Comparison of ENCODE assay signal across 14 cellular contexts in the genomic region with DNA sequence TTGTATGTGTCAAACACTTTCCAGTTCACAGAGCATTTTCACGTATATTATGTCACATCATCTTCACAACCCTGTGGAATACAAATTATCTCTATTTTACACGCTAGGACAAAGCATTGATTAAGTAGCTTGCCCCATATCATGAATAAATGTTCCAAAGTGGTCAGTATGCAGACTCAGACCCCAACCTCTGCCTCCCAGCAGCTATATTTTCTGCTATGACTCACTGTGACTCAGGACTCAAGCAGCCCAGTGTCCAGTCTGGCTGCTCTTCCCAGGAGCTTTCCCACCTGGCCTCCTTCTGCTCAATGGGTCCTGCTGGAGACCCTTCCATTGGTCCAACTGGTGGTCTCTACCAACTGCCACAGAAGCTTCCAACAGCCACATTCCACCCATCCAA. TPM values are rescaled to one million over a fixed set of nuclear protein-coding genes. Genes with fewer than 3 reads are reported as not detected.
DNase-seq lines count a peak whose midpoint lies in the region; ATAC-seq and TF ChIP-seq lines count a peak whose summit lies in the region.
"Had no signal": no experiment of that assay in that cellular context is flagged by ENCODE, and none has a peak within 500 bp of the region (broad histone marks: within the 10 kb centered on the region; RNA-seq: fewer than 3 reads in every experiment).

No MANE protein-coding gene starts in this region.

- H3K27me3 ChIP-seq in psoas muscle (ENCODE audit: insufficient read depth in 3 of 3, low read length in 2 of 3), result no peaks in the 10 kb centered on the region
- H3K27me3 ChIP-seq: colonic mucosa, suprapubic skin had no signal

- DNase-seq in EH (ENCODE audit: low read depth) (peak; percentile 81), NCI-H226 (peak; percentile 66), chondrocyte (ENCODE audit: low spot score) (no peak), psoas muscle (no peak), natural killer cell (no peak), head of caudate nucleus (no peak)
- DNase-seq in activated naive CD4-positive, alpha-beta T cell treated with anti-CD3 and anti-CD28 coated beads, Interleukin-2, amount 50 U/mL, for 16 hours, result no peak
- no peak for DNase-seq in effector memory CD8-positive, alpha-beta T cell
- DNase-seq: activated naive CD4-positive, alpha-beta T cell treated with Interleukin-2 at 50 U/mL for 16 hours; CD8-positive, alpha-beta memory T cell; colonic mucosa; NCI-H524; retina had no signal

- H3K36me3 ChIP-seq in psoas muscle (ENCODE audit: insufficient read depth in 1 of 2, low read depth in 1 of 2), result no peaks in the 10 kb centered on the region
- H3K36me3 ChIP-seq: colonic mucosa, suprapubic skin had no signal

- intact Hi-C loops in psoas muscle (cut with DNase I) (no loop called here), natural killer cell (cut with micrococcal nuclease) (no loop called here), head of caudate nucleus (cut with DNase I) (no loop called here)

- H3K4me1 Mint-ChIP-seq in chondrocyte (ENCODE audit: low read depth) (peaks cover 16% of the 10 kb centered on the region), natural killer cell (peaks cover 0 to 8% of the 10 kb centered on the region in 2 donors)
- H3K4me1 Mint-ChIP-seq in effector memory CD8-positive, alpha-beta T cell (ENCODE audit: low read depth in 2 of 2), result peaks cover 0 to 2% of the 10 kb centered on the region in 2 donors
- H3K4me1 Mint-ChIP-seq: CD8-positive, alpha-beta memory T cell had no signal

- H3K4me3 ChIP-seq in psoas muscle, result no peak overlapping the region
- H3K4me3 ChIP-seq: colonic mucosa, suprapubic skin had no signal

- H3K4me3 Mint-ChIP-seq in chondrocyte (ENCODE audit: unreplicated experiment) (no peak overlapping the region), natural killer cell (no peak overlapping the region)
- H3K4me3 Mint-ChIP-seq in effector memory CD8-positive, alpha-beta T cell, result no peak overlapping the region
- H3K4me3 Mint-ChIP-seq: CD8-positive, alpha-beta memory T cell had no signal

- no peaks in the 10 kb centered on the region for H3K36me3 Mint-ChIP-seq in chondrocyte (ENCODE audit: low read depth)
- H3K36me3 Mint-ChIP-seq in natural killer cell, result no peaks in the 10 kb centered on the region
- no peaks in the 10 kb centered on the region for H3K36me3 Mint-ChIP-seq in effector memory CD8-positive, alpha-beta T cell (ENCODE audit: insufficient read depth)

- H3K27me3 Mint-ChIP-seq in chondrocyte (ENCODE audit: low read depth), result no peaks in the 10 kb centered on the region
- H3K27me3 Mint-ChIP-seq in natural killer cell (ENCODE audit: low read depth in 2 of 2), result no peaks in the 10 kb centered on the region
- no peaks in the 10 kb centered on the region for H3K27me3 Mint-ChIP-seq in effector memory CD8-positive, alpha-beta T cell
- H3K27me3 Mint-ChIP-seq: CD8-positive, alpha-beta memory T cell had no signal

- peak in 3 of 4 donors; percentile 54 to 74 (median 58) for ATAC-seq in psoas muscle
- no peak for ATAC-seq in natural killer cell
- no peak for ATAC-seq in effector memory CD8-positive, alpha-beta T cell (replicated peaks)

- no peak overlapping the region for H3K27ac ChIP-seq in psoas muscle
- H3K27ac ChIP-seq: colonic mucosa, suprapubic skin had no signal

- H3K27ac Mint-ChIP-seq in chondrocyte (ENCODE audit: unreplicated experiment), result peak overlapping the region; percentile 42
- no peak overlapping the region for H3K27ac Mint-ChIP-seq in natural killer cell
- no peak overlapping the region for H3K27ac Mint-ChIP-seq in effector memory CD8-positive, alpha-beta T cell
- H3K27ac Mint-ChIP-seq: CD8-positive, alpha-beta memory T cell had no signal

- no peaks in the 10 kb centered on the region for H3K9me3 ChIP-seq in psoas muscle
- H3K9me3 ChIP-seq: colonic mucosa, suprapubic skin had no signal

- no peak for TF ChIP-seq CTCF in chondrocyte (IDR thresholded peaks at IDR 0.05)
- no peak for TF ChIP-seq CTCF in psoas muscle (IDR thresholded peaks at IDR 0.05)
- TF ChIP-seq CTCF in natural killer cell (IDR thresholded peaks at IDR 0.05), result no peak

- H3K4me1 ChIP-seq in psoas muscle, result no peaks in the 10 kb centered on the region
- H3K4me1 ChIP-seq: colonic mucosa, suprapubic skin had no signal

- WGBS in psoas muscle, 3 donors, result 42 to 66% (median 50%) methylated on average over 2 of the region's 2 CpGs

- no peaks in the 10 kb centered on the region for H3K9me3 Mint-ChIP-seq in chondrocyte (ENCODE audit: low read depth)
- H3K9me3 Mint-ChIP-seq in natural killer cell, result no peaks in the 10 kb centered on the region
- H3K9me3 Mint-ChIP-seq in effector memory CD8-positive, alpha-beta T cell, result no peaks in the 10 kb centered on the region
- H3K9me3 Mint-ChIP-seq: CD8-positive, alpha-beta memory T cell had no signal

RNA-seq across cellular contexts. Expression of gene RAP1A, which starts 56.0 kb away (rescaled TPM):
- total RNA-seq in chondrocyte, result 53.5 to 64.0 TPM (median 60.5 TPM) in 3 replicates
- 10 to 100 TPM; 63.6 to 94.8 (median 73.8) TPM for total RNA-seq in psoas muscle
- polyA plus RNA-seq in psoas muscle, result 100 to 1,000 TPM in 2 of 3 donors, 10 to 100 TPM in 1; 64.2 to 235 (median 102) TPM
- total RNA-seq in natural killer cell, result 100 to 1,000 TPM in 2 of 3 donors, 10 to 100 TPM in 1; 83.7 to 112 (median 104) TPM

Comparison
In these comparisons a context has a peak if more than half of its experiments do, and no peak if none do; other contexts are left out.
1. DNase-seq: peak in EH (single experiment) and NCI-H226 (single experiment); none in chondrocyte (single experiment), psoas muscle (0 of 2), natural killer cell (single experiment), activated naive CD4-positive, alpha-beta T cell treated with anti-CD3 and anti-CD28 coated beads, Interleukin-2, amount 50 U/mL, for 16 hours (single experiment), head of caudate nucleus (0 of 42) and effector memory CD8-positive, alpha-beta T cell (0 of 3).
2. ATAC-seq: peak in psoas muscle (3 of 4); none in natural killer cell (0 of 3) and effector memory CD8-positive, alpha-beta T cell (single experiment).